In genomic region chr4:114296126-114296525, GRCh38 we compare ENCODE assay signal across 17 cellular contexts.
DNase-seq lines count a peak whose midpoint lies in the region; ATAC-seq and TF ChIP-seq lines count a peak whose summit lies in the region.
"Had no signal": no experiment of that assay in that cellular context is flagged by ENCODE, and none has a peak within 500 bp of the region (broad histone marks: within the 10 kb centered on the region; RNA-seq: fewer than 3 reads in every experiment).

No MANE protein-coding gene starts in this region.

- TF ChIP-seq CTCF in testis (IDR thresholded peaks at IDR 0.05) = no peak

- no peak overlapping the region for H3K27ac Mint-ChIP-seq in stimulated activated naive CD8-positive, alpha-beta T cell treated with anti-CD3 and anti-CD28 coated beads, Interleukin-15, amount 100 ng/mL, for 72 hours
- H3K27ac Mint-ChIP-seq: B cell; CD8-positive, alpha-beta T cell; HFFc6 had no signal

- no peak overlapping the region for H3K27ac ChIP-seq in testis
- H3K27ac ChIP-seq: BLaER1 treated with 17β-estradiol and CSF1 and Interleukin-3, amounts not matched to agents 10 nM and 100 nM; HL-60 had no signal

- peak overlapping the region in 1 of 2 donors; percentile 18 for H3K4me3 ChIP-seq in testis
- H3K4me3 ChIP-seq: BLaER1 treated with 17β-estradiol and CSF1 and Interleukin-3, amounts not matched to agents 10 nM and 100 nM had no signal

- no peaks in the 10 kb centered on the region for H3K27me3 ChIP-seq in testis
- H3K27me3 ChIP-seq: BLaER1 treated with 17β-estradiol and CSF1 and Interleukin-3, amounts not matched to agents 10 nM and 100 nM had no signal

- no peak for TF ChIP-seq POLR2A in testis (IDR thresholded peaks at IDR 0.05)

- no peaks in the 10 kb centered on the region for H3K36me3 ChIP-seq in testis (ENCODE audit: low read depth, missing control alignments)
- H3K36me3 ChIP-seq: BLaER1 treated with 17β-estradiol and CSF1 and Interleukin-3, amounts not matched to agents 10 nM and 100 nM had no signal

- DNase-seq in stimulated activated naive CD8-positive, alpha-beta T cell treated with anti-CD3 and anti-CD28 coated beads, Interleukin-15, amount 100 ng/mL, for 72 hours = no peak
- DNase-seq in stimulated activated naive CD8-positive, alpha-beta T cell treated with anti-CD3 and anti-CD28 coated beads, Interleukin-15, Interleukin-2, amounts not matched to agents 100 U/mL and 50 U/mL, for 24 hours = no peak
- peak; percentile 75 for DNase-seq in posterior vena cava (ENCODE audit: low spot score)
- peak; percentile 14 for DNase-seq in testis
- DNase-seq in NCI-H1105 (lab: John Stamatoyannopoulos, UW) = no peak
- no peak for DNase-seq in stimulated activated CD4-positive, alpha-beta T cell treated with anti-CD3 and anti-CD28 coated beads, Interleukin-2, amount 100 ng/mL, for 48 hours
- DNase-seq: Calu3; CD8-positive, alpha-beta T cell; DMS79 treated with DMSO at 0.1 percent for 48 hours; GF-D8; GOT3; H7; HFFc6 had no signal

- H3K27me3 Mint-ChIP-seq in stimulated activated naive CD8-positive, alpha-beta T cell treated with anti-CD3 and anti-CD28 coated beads, Interleukin-15, amount 100 ng/mL, for 72 hours = no peaks in the 10 kb centered on the region
- H3K27me3 Mint-ChIP-seq: B cell had no signal

- H3K4me1 ChIP-seq in testis = no peaks in the 10 kb centered on the region
- H3K4me1 ChIP-seq: BLaER1 treated with 17β-estradiol and CSF1 and Interleukin-3, amounts not matched to agents 10 nM and 100 nM had no signal

- WGBS in testis, 2 donors = 82% methylated on average over 17 of the region's 17 CpGs; no CpG with 5 or more reads in 1 of the 2 donors

- peaks cover 13 to 21% of the 10 kb centered on the region in 2 donors for H3K9me3 Mint-ChIP-seq in stimulated activated naive CD8-positive, alpha-beta T cell treated with anti-CD3 and anti-CD28 coated beads, Interleukin-15, amount 100 ng/mL, for 72 hours

- ATAC-seq in stimulated activated naive CD8-positive, alpha-beta T cell treated with anti-CD3 and anti-CD28 coated beads, Interleukin-15, amount 100 ng/mL, for 72 hours = peak; percentile 46
- no peak for ATAC-seq in stimulated activated naive CD8-positive, alpha-beta T cell treated with anti-CD3 and anti-CD28 coated beads, Interleukin-15, Interleukin-2, amounts not matched to agents 100 U/mL and 50 U/mL, for 24 hours
- ATAC-seq: CD8-positive, alpha-beta T cell; HCT116 had no signal

- H3K4me1 Mint-ChIP-seq in stimulated activated naive CD8-positive, alpha-beta T cell treated with anti-CD3 and anti-CD28 coated beads, Interleukin-15, amount 100 ng/mL, for 72 hours = no peaks in the 10 kb centered on the region

- H3K9me3 ChIP-seq in testis = no peaks in the 10 kb centered on the region

- no peak overlapping the region for H3K4me3 Mint-ChIP-seq in stimulated activated naive CD8-positive, alpha-beta T cell treated with anti-CD3 and anti-CD28 coated beads, Interleukin-15, amount 100 ng/mL, for 72 hours
- H3K4me3 Mint-ChIP-seq: B cell; CD8-positive, alpha-beta T cell; HFFc6 had no signal

- intact Hi-C loops in posterior vena cava (cut with DNase I) = no loop called here
- intact Hi-C loops in testis (cut with DNase I; ENCODE audit: low total_unique reads) = no loop called here

Comparison
In these comparisons a context has a peak if more than half of its experiments do, and no peak if none do; other contexts are left out.
1. DNase-seq: peak in posterior vena cava (single experiment) and testis (single experiment); none in stimulated activated naive CD8-positive, alpha-beta T cell treated with anti-CD3 and anti-CD28 coated beads, Interleukin-15, amount 100 ng/mL, for 72 hours (0 of 2), stimulated activated naive CD8-positive, alpha-beta T cell treated with anti-CD3 and anti-CD28 coated beads, Interleukin-15, Interleukin-2, amounts not matched to agents 100 U/mL and 50 U/mL, for 24 hours (single experiment), NCI-H1105 (single experiment) and stimulated activated CD4-positive, alpha-beta T cell treated with anti-CD3 and anti-CD28 coated beads, Interleukin-2, amount 100 ng/mL, for 48 hours (0 of 2).